8 cellular contexts compared by ENCODE assay signal in genomic region chr9:19232830-19233194, GRCh38. TPM values are rescaled to one million over a fixed set of nuclear protein-coding genes. Genes with fewer than 3 reads are reported as not detected.
DNase-seq lines count a peak whose midpoint lies in the region; ATAC-seq, FAIRE-seq and TF ChIP-seq lines count a peak whose summit lies in the region.

No MANE protein-coding gene starts in this region.

- no peaks in the 10 kb centered on the region for H4K20me1 ChIP-seq in endothelial cell of umbilical vein (replicated peaks; ENCODE audit: control insufficient read depth, extremely low read depth, insufficient read depth, low read length)

- H3K36me3 ChIP-seq in endothelial cell of umbilical vein (ENCODE audit: control insufficient read depth in 2 of 2, extremely low read depth in 1 of 2, insufficient read depth in 2 of 2, low read length in 2 of 2) (no peaks in the 10 kb centered on the region), stomach (no peaks in the 10 kb centered on the region)

- H3K79me2 ChIP-seq in endothelial cell of umbilical vein (ENCODE audit: control insufficient read depth, insufficient read depth, low read length): peaks cover 61% of the 10 kb centered on the region

- H3K27me3 ChIP-seq in endothelial cell of umbilical vein (ENCODE audit: control insufficient read depth in 2 of 2, insufficient read depth in 2 of 2, low read length in 2 of 2): no peaks in the 10 kb centered on the region
- no peaks in the 10 kb centered on the region for H3K27me3 ChIP-seq in stomach

- no peak overlapping the region for H2AFZ ChIP-seq in endothelial cell of umbilical vein (ENCODE audit: low read depth, low read length)

- H3K9me1 ChIP-seq in endothelial cell of umbilical vein (replicated peaks; ENCODE audit: control insufficient read depth, extremely low read depth, insufficient read depth, low read length): no peaks in the 10 kb centered on the region

- dilution Hi-C loops in endothelial cell of umbilical vein (cut with MboI; ENCODE audit: extremely low pct_ligation_motif_present, low sequenced_read_pairs): no loop called here

- H3K9me3 ChIP-seq in endothelial cell of umbilical vein (replicated peaks; ENCODE audit: control insufficient read depth, insufficient read depth, low read length) (no peaks in the 10 kb centered on the region), stomach (no peaks in the 10 kb centered on the region)

- intact Hi-C loops in endothelial cell of umbilical vein (cut with micrococcal nuclease): loop anchor here (5.0 kb wide), 1 partner anchor 54 kb away; no protein-coding TSS in a partner anchor
- intact Hi-C loops in stomach (cut with DNase I; ENCODE audit: low total_unique reads): no loop called here

- peaks cover 19% of the 10 kb centered on the region for H3K4me1 ChIP-seq in endothelial cell of umbilical vein (ENCODE audit: control insufficient read depth, extremely low read depth, insufficient read depth, low read length)
- peaks cover 21 to 56% (median 37%) of the 10 kb centered on the region in 4 donors for H3K4me1 ChIP-seq in stomach

- peak overlapping the region; percentile 100 for H3K4me2 ChIP-seq in endothelial cell of umbilical vein (ENCODE audit: insufficient read depth, low read length)

- no TSS peak for BruUV-seq in endothelial cell of umbilical vein (replicated peaks; lab: Mats Ljungman, UMichigan)

- ATAC-seq in GM18505 (IDR thresholded peaks at IDR 0.05; ENCODE audit: unreplicated experiment): no peak

- CTCF ChIA-PET in endothelial cell of umbilical vein (lab: Charles Lee): interaction anchor here (0.7 to 4.0 kb wide), 16 partner anchors 9 to 232 kb away, joined by 3 to 20 read pairs (median 4); partner anchors contain the start of gene RRAGA

- H3K9ac ChIP-seq in endothelial cell of umbilical vein (replicated peaks; ENCODE audit: extremely low read depth, insufficient read depth, low read length): no peak overlapping the region

- no peak for FAIRE-seq in endothelial cell of umbilical vein (lab: Jason Lieb, UNC)

- 5 to 18% (median 5%) methylated on average over 1 of the region's 1 CpG for WGBS in stomach, 5 donors

- TF ChIP-seq EP300 in stomach (IDR thresholded peaks at IDR 0.05): no peak

- H3K27ac ChIP-seq in endothelial cell of umbilical vein (ENCODE audit: insufficient read depth, low read depth, low read length): no peak overlapping the region
- peak overlapping the region in 4 of 5 donors; percentile 2 to 98 (median 96) for H3K27ac ChIP-seq in stomach

- peak overlapping the region in 1 of 3 experiments; percentile 97 for H3K4me3 ChIP-seq in endothelial cell of umbilical vein (replicated peaks in 1 of 3; ENCODE audit: insufficient read depth in 1 of 3, low read depth in 1 of 3, low read length in 3 of 3)
- H3K4me3 ChIP-seq in stomach: peak overlapping the region in 3 of 4 donors; percentile 68 to 90 (median 87)

- TF ChIP-seq CTCF in endothelial cell of umbilical vein (IDR thresholded peaks at IDR 0.05; ENCODE audit: extremely low read depth in 1 of 2, insufficient read depth in 1 of 2, low read depth in 1 of 2, low read length in 2 of 2) (no peak), stomach (IDR thresholded peaks at IDR 0.05) (peak in 1 of 7 experiments; percentile 24)

- peak; percentile 29 for DNase-seq in NCI-H345 (lab: John Stamatoyannopoulos, UW)
- no peak for DNase-seq in NCI-H345 treated with DMSO at 0.1 percent for 48 hours (lab: John Stamatoyannopoulos, UW; ENCODE audit: unreplicated experiment)
- peak; percentile 32 for DNase-seq in NCI-H1092 (lab: John Stamatoyannopoulos, UW)
- peak; percentile 55 for DNase-seq in endothelial cell of umbilical vein (ENCODE audit: low read depth, low spot score)
- no peak for DNase-seq in stomach
- DNase-seq in NCI-H524 (lab: John Stamatoyannopoulos, UW): no peak
- no peak for DNase-seq in NCI-H1930 (lab: John Stamatoyannopoulos, UW)

- POLR2A ChIA-PET in endothelial cell of umbilical vein (lab: Charles Lee): no interaction called here

- TF ChIP-seq POLR2A in endothelial cell of umbilical vein (IDR thresholded peaks at IDR 0.05; ENCODE audit: low read depth, low read length) (no peak), stomach (IDR thresholded peaks at IDR 0.05) (no peak), GM18505 (IDR thresholded peaks at IDR 0.05; ENCODE audit: borderline replicate concordance, extremely low read depth, insufficient read depth, insufficient read length) (no peak)

TF ChIP-seq in endothelial cell of umbilical vein, 7 proteins besides CTCF, POLR2A, EP300 and RAD21:
- TF ChIP-seq MYC (IDR thresholded peaks at IDR 0.05; ENCODE audit: low read depth, low read length) (no peak), FOS (IDR thresholded peaks at IDR 0.05; ENCODE audit: borderline replicate concordance, insufficient read depth, low read length) (no peak), MAX (IDR thresholded peaks at IDR 0.05; ENCODE audit: insufficient read depth, insufficient read length) (no peak), EZH2 (IDR thresholded peaks at IDR 0.05; ENCODE audit: borderline replicate concordance, low read depth, low read length, severe bottlenecking) (no peak), GATA2 (IDR thresholded peaks at IDR 0.05; ENCODE audit: insufficient read depth, insufficient read length, low read depth, low read length) (no peak), POLR2AphosphoS5 (IDR thresholded peaks at IDR 0.05; ENCODE audit: insufficient read depth, low read depth, low read length) (no peak), JUN (IDR thresholded peaks at IDR 0.05; ENCODE audit: borderline replicate concordance, insufficient read depth, insufficient read length, low read depth) (no peak)

RNA-seq across cellular contexts. Expression of gene DENND4C, which starts 2.3 kb away (rescaled TPM):
- 36.5 and 36.8 TPM in 2 replicates for total RNA-seq in endothelial cell of umbilical vein
- 7.8 and 9.6 TPM in 2 replicates for polyA plus RNA-seq in endothelial cell of umbilical vein
- polyA plus RNA-seq in endothelial cell of umbilical vein (2011; cell fraction: cytosol; rRNA removed): 8.6 and 9.4 TPM in 2 replicates
- 33.6 and 34.8 TPM in 2 replicates for polyA plus RNA-seq in endothelial cell of umbilical vein (2011; cell fraction: nucleus; rRNA removed)
- polyA plus RNA-seq in endothelial cell of umbilical vein (2012): 15.8 and 18.0 TPM in 2 replicates
- 35.7 and 49.3 TPM in 2 replicates for polyA minus RNA-seq in endothelial cell of umbilical vein
- 16.4 TPM for polyA minus RNA-seq in endothelial cell of umbilical vein (2011; cell fraction: cytosol; rRNA and poly(A)+ RNA removed)
- 83.4 and 112 TPM in 2 replicates for polyA minus RNA-seq in endothelial cell of umbilical vein (2011; cell fraction: nucleus; rRNA and poly(A)+ RNA removed)
- total RNA-seq in stomach: 100 to 1,000 TPM in 2 of 5 donors, 10 to 100 TPM in 3; 46.0 to 226 (median 63.5) TPM
- polyA plus RNA-seq in stomach: 1 to 10 TPM; 6.3 to 9.3 (median 7.7) TPM

Comparison
In these comparisons a context has a peak if more than half of its experiments do, and no peak if none do; other contexts are left out.
1. DNase-seq: peak in NCI-H345 (single experiment), NCI-H1092 (single experiment) and endothelial cell of umbilical vein (single experiment); none in NCI-H345 treated with DMSO at 0.1 percent for 48 hours (single experiment), stomach (single experiment), NCI-H524 (0 of 2) and NCI-H1930 (0 of 2).